In the genomic region with DNA sequence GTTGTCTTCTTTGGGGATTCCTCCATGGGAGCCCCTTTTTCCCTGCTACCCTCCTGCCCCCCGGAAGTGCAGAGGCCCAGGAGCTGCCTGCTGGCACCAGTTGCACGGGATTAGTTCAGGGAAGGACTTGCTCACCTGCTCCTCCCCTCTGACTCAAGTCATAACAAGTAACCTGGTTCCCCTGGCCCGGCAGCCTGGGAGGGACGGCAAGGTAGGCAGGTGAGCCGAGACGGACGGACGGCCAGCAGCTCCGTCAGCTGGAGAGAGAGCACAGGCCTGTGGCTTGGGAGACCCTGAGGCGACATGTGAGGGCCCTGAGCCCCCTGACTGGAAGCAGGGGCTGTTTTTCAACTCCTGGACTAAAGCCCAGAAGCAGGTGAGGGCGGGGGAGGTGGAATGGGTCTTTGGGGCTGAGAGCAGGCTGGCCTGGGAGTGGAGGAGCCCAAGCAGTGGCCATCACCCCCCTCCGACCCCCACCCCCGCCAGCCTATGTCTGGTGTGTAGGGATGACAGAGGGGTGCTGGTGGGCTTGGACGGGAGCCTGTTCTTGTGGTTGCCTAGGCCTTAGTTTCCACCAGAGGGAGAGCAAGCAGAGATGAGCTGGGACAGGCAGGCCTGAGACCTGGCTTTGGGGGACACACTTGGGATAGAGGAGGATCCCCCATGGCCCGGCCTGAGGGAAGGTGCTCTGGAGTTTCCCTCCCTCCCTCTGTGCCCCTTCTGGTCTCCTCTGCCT, we compare ENCODE assay signal across 11 cellular contexts. TPM values are rescaled to one million over a fixed set of nuclear protein-coding genes. Genes with fewer than 3 reads are reported as not detected.
DNase-seq lines count a peak whose midpoint lies in the region; ATAC-seq and TF ChIP-seq lines count a peak whose summit lies in the region.
"Had no signal": no experiment of that assay in that cellular context is flagged by ENCODE, and none has a peak within 500 bp of the region (broad histone marks: within the 10 kb centered on the region; RNA-seq: fewer than 3 reads in every experiment).

A gene with protein sequence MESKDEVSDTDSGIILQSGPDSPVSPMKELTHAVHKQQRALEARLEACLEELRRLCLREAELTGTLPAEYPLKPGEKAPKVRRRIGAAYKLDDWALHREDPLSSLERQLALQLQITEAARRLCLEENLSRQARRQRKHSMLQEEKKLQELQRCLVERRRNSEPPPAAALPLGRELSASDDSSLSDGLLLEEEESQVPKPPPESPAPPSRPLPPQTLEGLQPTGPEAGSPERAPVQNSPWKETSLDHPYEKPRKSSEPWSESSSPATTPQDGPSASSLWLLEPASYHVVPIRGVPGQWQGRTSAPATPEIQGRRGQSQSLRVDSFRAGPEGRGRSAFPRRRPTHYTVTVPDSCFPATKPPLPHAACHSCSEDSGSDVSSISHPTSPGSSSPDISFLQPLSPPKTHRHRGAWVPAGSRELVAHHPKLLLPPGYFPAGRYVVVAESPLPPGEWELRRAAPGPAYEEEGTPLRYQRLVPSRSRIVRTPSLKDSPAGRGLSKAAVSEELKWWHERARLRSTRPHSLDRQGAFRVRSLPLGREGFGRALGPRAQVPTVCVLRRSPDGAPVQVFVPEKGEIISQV (plus strand): TSS at position 189 of the 736 bp plus-strand sequence. CDS start 3,501 bp downstream, outside the sequence.

- no peak within 1 kb of the TSS for H3K4me2 ChIP-seq in Loucy (ENCODE audit: low read depth, low read length, poor library complexity, severe bottlenecking)

- ATAC-seq in GM18858 (IDR thresholded peaks at IDR 0.05; ENCODE audit: unreplicated experiment), result no peak
- ATAC-seq: sciatic nerve had no signal

- no peaks in the 10 kb centered on the region for H3K79me2 ChIP-seq in Loucy (ENCODE audit: insufficient read depth, low read length)

- DNase-seq in Caco-2 (peak; percentile 79 to 84), epithelial cell of esophagus (ENCODE audit: low read depth) (peak; percentile 95), neural crest cell (ENCODE audit: low read depth, low spot score) (no peak), CD14-positive monocyte (ENCODE audit: low spot score) (no peak), NCI-H2196 (lab: John Stamatoyannopoulos, UW; ENCODE audit: unreplicated experiment) (no peak), CD1c-positive myeloid dendritic cell (ENCODE audit: extremely low spot score) (no peak)
- DNase-seq: activated gamma-delta T cell; NK-92 treated with Interleukin-12 subunit alpha and Interleukin-12 subunit beta, amount 100 ng/mL, for 24 hours had no signal

- H3K4me1 Mint-ChIP-seq in Caco-2 (ENCODE audit: low read depth, unreplicated experiment), result peaks cover 32% of the 10 kb centered on the region
- peaks cover 59% of the 10 kb centered on the region for H3K4me1 Mint-ChIP-seq in neural crest cell
- H3K4me1 Mint-ChIP-seq in CD14-positive monocyte, result peaks cover 52% of the 10 kb centered on the region

- H2AFZ ChIP-seq in Loucy (ENCODE audit: low read length), result no peak within 1 kb of the TSS

- intact Hi-C loops in Caco-2 (cut with micrococcal nuclease; ENCODE audit: unreplicated experiment), result loop anchor here (1.0 to 5.0 kb wide), 4 partner anchors 127 to 275 kb away; partner anchors contain the start of genes CACNA1S, DDX59 and KIF21B
- intact Hi-C loops in CD14-positive monocyte (cut with micrococcal nuclease), result no loop called here

- H3K4me1 ChIP-seq in Caco-2 (peaks cover 42% of the 10 kb centered on the region), Loucy (ENCODE audit: insufficient read depth, low read length, poor library complexity, severe bottlenecking) (peaks cover 65% of the 10 kb centered on the region)

- H4K20me1 ChIP-seq in Loucy (ENCODE audit: insufficient read depth, low read length, poor library complexity, severe bottlenecking), result no peaks in the 10 kb centered on the region

- no peaks in the 10 kb centered on the region for H3K9me3 Mint-ChIP-seq in Caco-2 (ENCODE audit: unreplicated experiment)
- H3K9me3 Mint-ChIP-seq in neural crest cell, result no peaks in the 10 kb centered on the region
- H3K9me3 Mint-ChIP-seq in CD14-positive monocyte, result peaks cover 0 to 8% (median 0%) of the 10 kb centered on the region in 7 donors

- TF ChIP-seq CTCF in Caco-2 (IDR thresholded peaks at IDR 0.05; ENCODE audit: insufficient read depth in 1 of 2, low read depth in 1 of 2, low read length in 1 of 2, severe bottlenecking in 1 of 2, unreplicated experiment in 1 of 2) (peak in 1 of 2 experiments; percentile 28), Loucy (conservative IDR thresholded peaks at IDR 0.05; ENCODE audit: low read length) (peak; percentile 32; the same call in 1 of the 2 replicates), epithelial cell of esophagus (IDR thresholded peaks at IDR 0.05; ENCODE audit: insufficient read depth, low read depth, low read length, missing control alignments) (peak; percentile 34), neural crest cell (conservative IDR thresholded peaks at IDR 0.05) (no peak), CD14-positive monocyte (IDR thresholded peaks at IDR 0.05) (no peak)

- no peaks in the 10 kb centered on the region for H3F3A ChIP-seq in Loucy (ENCODE audit: low read depth)

- CTCF ChIA-PET in Caco-2 (lab: Charles Lee), result interaction anchor here (0.6 to 0.7 kb wide), 2 partner anchors 131 to 219 kb away, joined by 4 read pairs; no protein-coding TSS in a partner anchor

- TSS peak; percentile 36 for BruUV-seq in Caco-2 (replicated peaks; lab: Mats Ljungman, UMichigan)

- no peaks in the 10 kb centered on the region for H3K9me2 ChIP-seq in Loucy (replicated peaks; ENCODE audit: low read depth, low read length)

- H3K27me3 Mint-ChIP-seq in Caco-2 (ENCODE audit: insufficient read depth, unreplicated experiment), result no peaks in the 10 kb centered on the region
- no peaks in the 10 kb centered on the region for H3K27me3 Mint-ChIP-seq in neural crest cell (ENCODE audit: low read depth)
- H3K27me3 Mint-ChIP-seq in CD14-positive monocyte (ENCODE audit: low read depth in 3 of 3), result peaks cover 19 to 36% (median 24%) of the 10 kb centered on the region in 3 donors

- POLR2A ChIA-PET in Caco-2 (lab: Charles Lee), result interaction anchor here (0.5 to 2.3 kb wide), 7 partner anchors 10 to 444 kb away, joined by 3 to 17 read pairs (median 4); partner anchors contain the start of gene KIF21B

- H3K4me3 Mint-ChIP-seq in Caco-2 (ENCODE audit: unreplicated experiment) (peak within 1 kb of the TSS; percentile 97), neural crest cell (peak within 1 kb of the TSS; percentile 99), CD14-positive monocyte (no peak within 1 kb of the TSS)

- no peaks in the 10 kb centered on the region for H3K9me3 ChIP-seq in Caco-2
- H3K9me3 ChIP-seq in Loucy (ENCODE audit: insufficient read depth, low read depth, low read length), result no peaks in the 10 kb centered on the region

- H3K36me3 ChIP-seq in Caco-2 (ENCODE audit: control insufficient read depth, insufficient read depth, low read length) (peaks cover 6% of the 10 kb centered on the region), Loucy (ENCODE audit: insufficient read depth, low read length) (no peaks in the 10 kb centered on the region)

- H3K9ac ChIP-seq in Loucy (ENCODE audit: low read depth, low read length, poor library complexity, severe bottlenecking), result peak within 1 kb of the TSS; percentile 24

- peaks cover 78% of the 10 kb centered on the region for H3K36me3 Mint-ChIP-seq in Caco-2 (ENCODE audit: insufficient read depth, unreplicated experiment)
- H3K36me3 Mint-ChIP-seq in neural crest cell (ENCODE audit: low read depth), result peaks cover 4% of the 10 kb centered on the region
- no peaks in the 10 kb centered on the region for H3K36me3 Mint-ChIP-seq in CD14-positive monocyte

- H3K27me3 ChIP-seq in Caco-2 (replicated peaks; ENCODE audit: control insufficient read depth, insufficient read depth, low read length) (no peaks in the 10 kb centered on the region), Loucy (ENCODE audit: insufficient read depth, low read length, poor library complexity, severe bottlenecking) (no peaks in the 10 kb centered on the region)

- peak within 1 kb of the TSS; percentile 73 for H3K4me3 ChIP-seq in Caco-2 (ENCODE audit: low read depth, low read length)
- no peak within 1 kb of the TSS for H3K4me3 ChIP-seq in Loucy (ENCODE audit: low read length, poor library complexity, severe bottlenecking)
- peak within 1 kb of the TSS; percentile 99 for H3K4me3 ChIP-seq in epithelial cell of esophagus (ENCODE audit: low read length)

- H3K27ac Mint-ChIP-seq in Caco-2 (ENCODE audit: unreplicated experiment), result peak within 1 kb of the TSS; percentile 94
- peak within 1 kb of the TSS; percentile 12 for H3K27ac Mint-ChIP-seq in neural crest cell (ENCODE audit: unreplicated experiment)
- H3K27ac Mint-ChIP-seq in CD14-positive monocyte, result peak within 1 kb of the TSS in 1 of 7 donors; percentile 52

RNA-seq across cellular contexts. Expression of the gene that starts here (rescaled TPM):
- total RNA-seq in Caco-2 (2022), result 112 and 123 TPM in 2 replicates
- total RNA-seq in neural crest cell, result 50.4 and 51.8 TPM in 2 replicates
- not detected for polyA plus RNA-seq in CD14-positive monocyte

Comparison
In these comparisons a context has a peak if more than half of its experiments do, and no peak if none do; other contexts are left out.
1. DNase-seq: peak in Caco-2 (2 of 2) and epithelial cell of esophagus (single experiment); none in neural crest cell (single experiment), CD14-positive monocyte (single experiment), NCI-H2196 (single experiment) and CD1c-positive myeloid dendritic cell (single experiment).
2. H3K4me3 Mint-ChIP-seq: peak in Caco-2 (single experiment) and neural crest cell (single experiment); none in CD14-positive monocyte (0 of 2).
3. CTCF ChIP-seq: peak in Loucy (single experiment) and epithelial cell of esophagus (single experiment); none in neural crest cell (single experiment) and CD14-positive monocyte (single experiment).